Comparison of ENCODE assay signal across 1 cellular context in the genomic region with DNA sequence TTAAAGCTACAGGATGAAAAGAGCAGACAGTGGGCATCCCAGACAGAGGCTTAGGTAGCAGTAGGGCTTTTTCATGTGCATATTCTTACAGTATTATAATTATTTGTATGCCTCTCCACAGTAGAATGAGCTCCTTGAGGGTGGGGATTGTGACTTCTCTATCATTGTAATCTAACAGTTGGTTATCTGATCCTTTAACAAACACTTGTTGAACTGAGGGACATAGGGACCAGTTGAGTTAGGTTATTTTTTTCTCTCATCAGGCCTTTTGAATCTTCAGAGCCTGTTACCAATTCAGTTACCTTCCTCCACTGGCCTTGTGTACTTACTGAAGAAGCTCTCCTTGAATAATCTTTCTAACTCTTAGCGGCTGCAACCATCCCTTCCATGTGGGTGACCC.
TF ChIP-seq lines count a peak whose summit lies in the region.

No MANE protein-coding gene starts in this region.

TF ChIP-seq in H1, 55 proteins besides CTCF, POLR2A, EP300 and RAD21:
- TF ChIP-seq CTBP2 (IDR thresholded peaks at IDR 0.05; ENCODE audit: borderline replicate concordance, insufficient read depth, insufficient read length, low read length) (no peak), KDM1A (IDR thresholded peaks at IDR 0.05; ENCODE audit: borderline replicate concordance, low read length) (no peak), CHD1 (IDR thresholded peaks at IDR 0.05; ENCODE audit: low read depth, low read length) (no peak), CHD2 (IDR thresholded peaks at IDR 0.05; ENCODE audit: low read length) (no peak), POU5F1 (IDR thresholded peaks at IDR 0.05; ENCODE audit: low read depth, low read length) (no peak), TAF7 (optimal IDR thresholded peaks at IDR 0.05; ENCODE audit: borderline replicate concordance, low read depth, low read length) (no peak), MAFK (IDR thresholded peaks at IDR 0.05; ENCODE audit: low read depth, low read length) (no peak), EZH2 (IDR thresholded peaks at IDR 0.05; ENCODE audit: low read depth, low read length, severe bottlenecking) (no peak), NANOG (IDR thresholded peaks at IDR 0.05; ENCODE audit: insufficient read depth, low read depth, low read length, poor library complexity, severe bottlenecking) (no peak), JUN (IDR thresholded peaks at IDR 0.05; ENCODE audit: low read depth, low read length) (no peak)
- TF ChIP-seq, protein P1, sequence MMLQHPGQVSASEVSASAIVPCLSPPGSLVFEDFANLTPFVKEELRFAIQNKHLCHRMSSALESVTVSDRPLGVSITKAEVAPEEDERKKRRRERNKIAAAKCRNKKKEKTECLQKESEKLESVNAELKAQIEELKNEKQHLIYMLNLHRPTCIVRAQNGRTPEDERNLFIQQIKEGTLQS (IDR thresholded peaks at IDR 0.05; ENCODE audit: insufficient read depth, low read depth, low read length): no peak
- TF ChIP-seq, protein P2, sequence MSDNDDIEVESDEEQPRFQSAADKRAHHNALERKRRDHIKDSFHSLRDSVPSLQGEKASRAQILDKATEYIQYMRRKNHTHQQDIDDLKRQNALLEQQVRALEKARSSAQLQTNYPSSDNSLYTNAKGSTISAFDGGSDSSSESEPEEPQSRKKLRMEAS (IDR thresholded peaks at IDR 0.05): no peak
